Comparison of ENCODE assay signal across 8 cellular contexts in genomic region chr20:38926142-38926933, GRCh38. TPM values are rescaled to one million over a fixed set of nuclear protein-coding genes. Genes with fewer than 3 reads are reported as not detected.
DNase-seq lines count a peak whose midpoint lies in the region; ATAC-seq and TF ChIP-seq lines count a peak whose summit lies in the region.

FAM83D (plus strand) TSS chr20:38926417; CDS start chr20:38926443, 26 bp downstream.

- ATAC-seq in HG02642 (IDR thresholded peaks at IDR 0.05; ENCODE audit: poor library complexity, unreplicated experiment): peak; percentile 94

- peak within 1 kb of the TSS; percentile 58 for H3K27ac ChIP-seq in thymus (ENCODE audit: low read depth)

- peak within 1 kb of the TSS; percentile 80 for H3K4me3 Mint-ChIP-seq in activated naive CD4-positive, alpha-beta T cell treated with anti-CD3 and anti-CD28 coated beads, Interleukin-2, amount 50 U/mL, for 24 hours
- H3K4me3 Mint-ChIP-seq in glutamatergic neuron (ENCODE audit: unreplicated experiment) (peak within 1 kb of the TSS; percentile 83), osteocyte (ENCODE audit: unreplicated experiment) (peak within 1 kb of the TSS; percentile 82)

- peak; percentile 92 for TF ChIP-seq POLR2A in GM10847 (IDR thresholded peaks at IDR 0.05; ENCODE audit: extremely low read depth, insufficient read length)

- H3K27me3 Mint-ChIP-seq in activated naive CD4-positive, alpha-beta T cell treated with anti-CD3 and anti-CD28 coated beads, Interleukin-2, amount 50 U/mL, for 24 hours: no peaks in the 10 kb centered on the region
- H3K27me3 Mint-ChIP-seq in glutamatergic neuron (ENCODE audit: unreplicated experiment) (peaks cover 12% of the 10 kb centered on the region), osteocyte (ENCODE audit: unreplicated experiment) (peaks cover 11% of the 10 kb centered on the region)

- H3K4me1 ChIP-seq in thymus (ENCODE audit: control insufficient read depth, insufficient read depth, low read length): peaks cover 17% of the 10 kb centered on the region

- WGBS in thymus: under 1% methylated on average over 95 of the region's 95 CpGs

- TF ChIP-seq CTCF in glutamatergic neuron (IDR thresholded peaks at IDR 0.05; ENCODE audit: partially characterized antibody, unreplicated experiment): peak; percentile 0
- TF ChIP-seq CTCF in osteocyte (IDR thresholded peaks at IDR 0.05): no peak

- DNase-seq in NCI-H1105 (lab: John Stamatoyannopoulos, UW): peak; percentile 98
- peak; percentile 93 for DNase-seq in SKM-1 (lab: John Stamatoyannopoulos, UW; ENCODE audit: unreplicated experiment)
- DNase-seq in glutamatergic neuron: peak; percentile 97
- DNase-seq in osteocyte (ENCODE audit: extremely low spot score, unreplicated experiment): peak; percentile 98

- no peaks in the 10 kb centered on the region for H3K9me3 ChIP-seq in thymus (ENCODE audit: control insufficient read depth)

- H3K4me1 Mint-ChIP-seq in activated naive CD4-positive, alpha-beta T cell treated with anti-CD3 and anti-CD28 coated beads, Interleukin-2, amount 50 U/mL, for 24 hours: peaks cover 14% of the 10 kb centered on the region
- H3K4me1 Mint-ChIP-seq in glutamatergic neuron (ENCODE audit: low read depth, unreplicated experiment) (no peaks in the 10 kb centered on the region), osteocyte (ENCODE audit: unreplicated experiment) (peaks cover 22% of the 10 kb centered on the region)

- no peaks in the 10 kb centered on the region for H3K9me3 Mint-ChIP-seq in activated naive CD4-positive, alpha-beta T cell treated with anti-CD3 and anti-CD28 coated beads, Interleukin-2, amount 50 U/mL, for 24 hours
- H3K9me3 Mint-ChIP-seq in glutamatergic neuron (ENCODE audit: unreplicated experiment) (peaks cover 6% of the 10 kb centered on the region), osteocyte (ENCODE audit: unreplicated experiment) (no peaks in the 10 kb centered on the region)

- H3K36me3 Mint-ChIP-seq in activated naive CD4-positive, alpha-beta T cell treated with anti-CD3 and anti-CD28 coated beads, Interleukin-2, amount 50 U/mL, for 24 hours: no peaks in the 10 kb centered on the region
- H3K36me3 Mint-ChIP-seq in glutamatergic neuron (ENCODE audit: unreplicated experiment): peaks cover 5% of the 10 kb centered on the region
- no peaks in the 10 kb centered on the region for H3K36me3 Mint-ChIP-seq in osteocyte (ENCODE audit: unreplicated experiment)

- peaks cover 3% of the 10 kb centered on the region for H3K36me3 ChIP-seq in thymus (ENCODE audit: control insufficient read depth, insufficient read depth)

- H3K4me3 ChIP-seq in thymus (ENCODE audit: low read length): peak within 1 kb of the TSS; percentile 91

- H3K27ac Mint-ChIP-seq in activated naive CD4-positive, alpha-beta T cell treated with anti-CD3 and anti-CD28 coated beads, Interleukin-2, amount 50 U/mL, for 24 hours: no peak within 1 kb of the TSS
- H3K27ac Mint-ChIP-seq in glutamatergic neuron (ENCODE audit: unreplicated experiment) (no peak within 1 kb of the TSS), osteocyte (ENCODE audit: unreplicated experiment) (peak within 1 kb of the TSS; percentile 41)

- H3K27me3 ChIP-seq in thymus (ENCODE audit: control insufficient read depth, insufficient read depth): no peaks in the 10 kb centered on the region

RNA-seq across cellular contexts. Expression of gene FAM83D, which starts in this region (rescaled TPM):
- total RNA-seq in glutamatergic neuron (ENCODE audit: unreplicated experiment): 4.9 TPM
- 4.6 TPM in 2 replicates for total RNA-seq in osteocyte
- 2.5 TPM for polyA plus RNA-seq in thymus

Comparison
In these comparisons a context has a peak if more than half of its experiments do, and no peak if none do; other contexts are left out.
1. Peak in every context shown above with its lines: DNase-seq, ATAC-seq, H3K4me3 ChIP-seq and H3K27ac ChIP-seq.